Comparison of ENCODE assay signal across 9 cellular contexts in genomic region chr16:54447606-54448440, GRCh38.
DNase-seq lines count a peak whose midpoint lies in the region; TF ChIP-seq lines count a peak whose summit lies in the region.
"Had no signal": no experiment of that assay in that cellular context is flagged by ENCODE, and none has a peak within 500 bp of the region (broad histone marks: within the 10 kb centered on the region; RNA-seq: fewer than 3 reads in every experiment).

No MANE protein-coding gene starts in this region.

- peak overlapping the region; percentile 58 for H3K27ac ChIP-seq in mesodermal cell (ENCODE audit: low read depth, low read length, severe bottlenecking)
- peak overlapping the region in 2 of 4 donors; percentile 40 to 60 for H3K27ac ChIP-seq in esophagus squamous epithelium

- H3K27me3 ChIP-seq in esophagus squamous epithelium: peaks cover 0 to 11% (median 0%) of the 10 kb centered on the region in 4 donors

- no peak for TF ChIP-seq CTCF in NB4 (IDR thresholded peaks at IDR 0.05; ENCODE audit: low read depth, low read length)
- TF ChIP-seq CTCF in cardiac fibroblast (IDR thresholded peaks at IDR 0.05; ENCODE audit: low read depth, low read length): no peak
- TF ChIP-seq CTCF in esophagus squamous epithelium (IDR thresholded peaks at IDR 0.05): no peak

- H3K4me1 ChIP-seq in mesodermal cell (ENCODE audit: control insufficient read depth, insufficient read depth, low read length, poor library complexity, severe bottlenecking) (peaks cover 13% of the 10 kb centered on the region), esophagus squamous epithelium (peaks cover 14 to 28% (median 26%) of the 10 kb centered on the region in 3 donors)

- H3K4me3 ChIP-seq in NB4 (ENCODE audit: low read depth, low read length): no peak overlapping the region
- H3K4me3 ChIP-seq in cardiac fibroblast (replicated peaks in 1 of 2; ENCODE audit: low read depth in 2 of 2, low read length in 2 of 2): no peak overlapping the region
- no peak overlapping the region for H3K4me3 ChIP-seq in mesodermal cell (ENCODE audit: extremely low read depth, insufficient read depth, low read length, poor library complexity, severe bottlenecking)
- no peak overlapping the region for H3K4me3 ChIP-seq in esophagus squamous epithelium

- intact Hi-C loops in posterior vena cava (cut with DNase I): no loop called here
- intact Hi-C loops in esophagus squamous epithelium (cut with DNase I): no loop called here

- TF ChIP-seq POLR2A in NB4 (IDR thresholded peaks at IDR 0.05; ENCODE audit: extremely low read depth, insufficient read length): no peak
- no peak for TF ChIP-seq POLR2A in esophagus squamous epithelium (IDR thresholded peaks at IDR 0.05)

- DNase-seq in EH (ENCODE audit: low read depth) (peak; percentile 92), NB4 (ENCODE audit: low read depth) (peak; percentile 92), cardiac fibroblast (ENCODE audit: low read depth in 2 of 2) (peak; percentile 68 to 93), posterior vena cava (ENCODE audit: low spot score) (no peak), GM19238 (ENCODE audit: insufficient read length, low spot score) (no peak), esophagus squamous epithelium (lab: John Stamatoyannopoulos, UW) (no peak)
- DNase-seq in effector CD8-positive, alpha-beta T cell (lab: John Stamatoyannopoulos, UW): no peak
- DNase-seq: GF-D8 had no signal

- H3K9me3 ChIP-seq in mesodermal cell (ENCODE audit: control insufficient read depth, low read length) (peaks cover 7% of the 10 kb centered on the region), esophagus squamous epithelium (no peaks in the 10 kb centered on the region)

- whole genome bisulfite sequencing in mesodermal cell (ENCODE audit: insufficient coverage in 2 of 2), 2 experiments: 83 to 84% methylated on average over 14 to 16 of the region's 20 CpGs
- 48 to 54% methylated on average over 18 to 20 of the region's 20 CpGs for WGBS in esophagus squamous epithelium, 2 donors

- H3K36me3 ChIP-seq in mesodermal cell (ENCODE audit: control insufficient read depth, insufficient read depth, low read length) (no peaks in the 10 kb centered on the region), esophagus squamous epithelium (no peaks in the 10 kb centered on the region)

Comparison
In these comparisons a context has a peak if more than half of its experiments do, and no peak if none do; other contexts are left out.
1. DNase-seq: peak in EH (single experiment), NB4 (single experiment) and cardiac fibroblast (2 of 2); none in posterior vena cava (single experiment), GM19238 (single experiment), effector CD8-positive, alpha-beta T cell (single experiment) and esophagus squamous epithelium (single experiment).